Comparison of ENCODE assay signal across 25 cellular contexts in genomic region chr4:176354884-176355283, GRCh38.
"Had no signal": no experiment of that assay in that cellular context is flagged by ENCODE, and none has a peak within 500 bp of the region (broad histone marks: within the 10 kb centered on the region; RNA-seq: fewer than 3 reads in every experiment).

No MANE protein-coding gene starts in this region.

- H3K36me3 ChIP-seq: neural progenitor cell, ovary, right lobe of liver, sigmoid colon, thoracic aorta, thyroid gland, upper lobe of left lung, vagina had no signal

- H3K4me3 ChIP-seq: neural progenitor cell, ovary, psoas muscle, right lobe of liver, sigmoid colon, stomach, thoracic aorta, thyroid gland, tibial nerve, upper lobe of left lung, vagina had no signal

- FAIRE-seq: urothelium cell line had no signal

- DNase-seq: occipital lobe; ovary; posterior cingulate gyrus; psoas muscle; right cardiac atrium; right lobe of liver; sigmoid colon; small intestine; stimulated activated CD4-positive, alpha-beta T cell treated with anti-CD3 and anti-CD28 coated beads, Interleukin-15, amount 100 ng/mL, for 24 hours; stimulated activated CD4-positive, alpha-beta T cell treated with anti-CD3 and anti-CD28 coated beads, Interleukin-2, amount 100 ng/mL, for 24 hours; stimulated activated CD4-positive, alpha-beta T cell treated with anti-CD3 and anti-CD28 coated beads, Interleukin-2, amount 100 ng/mL, for 48 hours; stimulated activated CD4-positive, alpha-beta T cell treated with anti-CD3 and anti-CD28 coated beads, Interleukin-4, amount 100 ng/mL, for 24 hours; stimulated activated naive B cell treated with anti-CD40 and anti-IgM and Interleukin-4, amounts not matched to agents 10 μg/mL and 1 μg/mL and 100 μg/mL, for 72 hours; stimulated activated naive CD4-positive, alpha-beta T cell treated with Interleukin-2 at 50 U/mL for 16 hours; stomach; thyroid gland; trophoblast cell; upper lobe of left lung had no signal

- H2AFZ ChIP-seq: neural progenitor cell, parathyroid adenoma had no signal

- H3K27ac ChIP-seq: neural progenitor cell, ovary, parathyroid adenoma, psoas muscle, right lobe of liver, sigmoid colon, stomach, thoracic aorta, thyroid gland, tibial nerve, upper lobe of left lung, vagina had no signal

- H3K79me2 ChIP-seq: parathyroid adenoma had no signal

- H3K9me3 ChIP-seq: ovary, psoas muscle, right lobe of liver, sigmoid colon, stomach, thoracic aorta, thyroid gland, tibial nerve, upper lobe of left lung, vagina had no signal

- H3K4me1 ChIP-seq: neural progenitor cell, parathyroid adenoma, psoas muscle, right lobe of liver, sigmoid colon, stomach, thyroid gland, tibial nerve, upper lobe of left lung, vagina had no signal

- H3K4me2 ChIP-seq: neural progenitor cell had no signal

- ATAC-seq: psoas muscle; right cardiac atrium; right lobe of liver; stimulated activated effector memory CD8-positive, alpha-beta T cell treated with anti-CD3 and anti-CD28 coated beads, Interleukin-12 subunit alpha, Interleukin-12 subunit beta, amount 100 ng/mL, for 72 hours; stimulated activated naive B cell treated with anti-CD40 and anti-IgM and Interleukin-4, amounts not matched to agents 10 μg/mL and 1 μg/mL and 100 μg/mL, for 72 hours had no signal

- H3K27me3 ChIP-seq: neural progenitor cell, ovary, right lobe of liver, sigmoid colon, stomach, thyroid gland, tibial nerve, upper lobe of left lung, vagina had no signal

- H3K9ac ChIP-seq: neural progenitor cell, parathyroid adenoma had no signal
